ENCODE assay signal across 25 cellular contexts in the genomic region with DNA sequence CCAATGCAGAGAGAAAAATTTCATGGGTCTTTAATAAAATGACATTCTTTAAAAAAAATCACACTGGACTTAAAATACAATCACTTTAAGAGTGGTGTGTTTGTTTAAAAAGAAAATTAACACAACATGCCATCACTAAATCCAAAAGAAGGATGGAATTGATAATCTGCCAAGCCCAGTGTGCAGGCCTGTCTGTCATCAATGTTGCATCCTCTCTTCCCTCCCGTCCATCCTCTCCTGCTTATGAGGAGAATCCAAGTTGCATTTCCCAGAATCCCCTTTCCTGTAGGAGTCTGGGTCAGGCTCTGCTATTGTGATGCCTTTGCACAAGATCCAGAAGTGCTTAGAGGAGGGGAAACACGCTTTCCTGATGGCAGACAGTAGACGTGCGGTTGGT.
A peak's percentile ranks its signal among the peaks of the same experiment; 100 is the strongest.
DNase-seq lines count a peak whose midpoint lies in the region; ATAC-seq and TF ChIP-seq lines count a peak whose summit lies in the region.
"Had no signal": no experiment of that assay in that cellular context is flagged by ENCODE, and none has a peak within 500 bp of the region (broad histone marks: within the 10 kb centered on the region; RNA-seq: fewer than 3 reads in every experiment).

No MANE protein-coding gene starts in this region.

- CTCF ChIA-PET in AG04450 (lab: Charles Lee) = no interaction called here

- H3K27ac Mint-ChIP-seq in HFFc6 = peak overlapping the region; percentile 76; the same call in 1 of the 2 replicates
- H3K27ac Mint-ChIP-seq: activated CD8-positive, alpha-beta T cell treated with anti-CD3 and anti-CD28 coated beads, Interleukin-2, amount 10 ng/mL, durations not matched to agents 7 days and 5 days; activated naive CD8-positive, alpha-beta T cell treated with anti-CD3 and anti-CD28 coated beads for 36 hours; natural killer cell; T-helper 1 cell treated with Interleukin-12 subunit alpha and Interleukin-12 subunit beta and Interleukin-4 antibody, amounts not matched to agents 30 μg/mL and 1 μg/mL, for 36 hours had no signal

- H2AFZ ChIP-seq in Karpas-422 (ENCODE audit: low read length) = no peak overlapping the region

- POLR2A ChIA-PET in AG04450 (lab: Yijun Ruan, JAX) = no interaction called here

- peaks cover 50% of the 10 kb centered on the region for H3K4me1 Mint-ChIP-seq in HFFc6 (ENCODE audit: low read depth)
- H3K4me1 Mint-ChIP-seq: activated naive CD8-positive, alpha-beta T cell treated with anti-CD3 and anti-CD28 coated beads for 36 hours; natural killer cell had no signal

- H3K9me3 ChIP-seq in AG04450 (ENCODE audit: control insufficient read depth, insufficient read depth, low read length) (no peaks in the 10 kb centered on the region), Karpas-422 (ENCODE audit: low read length) (no peaks in the 10 kb centered on the region)
- H3K9me3 ChIP-seq: Caco-2, ovary had no signal

- H3K9me3 Mint-ChIP-seq in HFFc6 = no peaks in the 10 kb centered on the region; the same call in 1 of the 2 replicates
- H3K9me3 Mint-ChIP-seq: activated naive CD8-positive, alpha-beta T cell treated with anti-CD3 and anti-CD28 coated beads for 36 hours; natural killer cell had no signal

- H3K36me3 Mint-ChIP-seq in HFFc6 (ENCODE audit: low read depth) = peaks cover 24% of the 10 kb centered on the region
- H3K36me3 Mint-ChIP-seq: activated naive CD8-positive, alpha-beta T cell treated with anti-CD3 and anti-CD28 coated beads for 36 hours; natural killer cell had no signal

- H3K4me2 ChIP-seq in Karpas-422 (ENCODE audit: low read depth, low read length, poor library complexity, severe bottlenecking) = no peak overlapping the region

- H3K9me2 ChIP-seq in Karpas-422 (replicated peaks; ENCODE audit: insufficient read depth, low read length) = no peaks in the 10 kb centered on the region

- no peak overlapping the region for H3K9ac ChIP-seq in Karpas-422 (ENCODE audit: low read length)

- H3K27me3 ChIP-seq in AG04450 (ENCODE audit: control insufficient read depth, insufficient read depth, low read length) (no peaks in the 10 kb centered on the region), Karpas-422 (ENCODE audit: low read length) (no peaks in the 10 kb centered on the region)
- H3K27me3 ChIP-seq: ovary, spleen had no signal

- no peaks in the 10 kb centered on the region for H4K20me1 ChIP-seq in Karpas-422 (ENCODE audit: insufficient read depth, low read depth, low read length)

- H3K4me1 ChIP-seq in Karpas-422 (ENCODE audit: low read length) = no peaks in the 10 kb centered on the region
- H3K4me1 ChIP-seq: Caco-2, spleen had no signal

- H3K79me2 ChIP-seq in Karpas-422 (ENCODE audit: low read length) = no peaks in the 10 kb centered on the region

- H3K27ac ChIP-seq in AG04450 (ENCODE audit: low read depth, low read length) (peak overlapping the region; percentile 47), Karpas-422 (ENCODE audit: low read length) (no peak overlapping the region)
- H3K27ac ChIP-seq: ovary, spleen had no signal

- TF ChIP-seq CTCF in AG04450 (IDR thresholded peaks at IDR 0.05; ENCODE audit: low read depth, low read length) (no peak), HFFc6 (IDR thresholded peaks at IDR 0.05) (no peak)

- no peak overlapping the region for H3K4me3 Mint-ChIP-seq in HFFc6
- H3K4me3 Mint-ChIP-seq: activated CD8-positive, alpha-beta T cell treated with anti-CD3 and anti-CD28 coated beads, Interleukin-2, amount 10 ng/mL, durations not matched to agents 7 days and 5 days; activated naive CD8-positive, alpha-beta T cell treated with anti-CD3 and anti-CD28 coated beads for 36 hours; natural killer cell; T-helper 1 cell treated with Interleukin-12 subunit alpha and Interleukin-12 subunit beta and Interleukin-4 antibody, amounts not matched to agents 30 μg/mL and 1 μg/mL, for 36 hours had no signal

- H3K4me3 ChIP-seq in AG04450 (ENCODE audit: low read depth, low read length) (no peak overlapping the region), Karpas-422 (ENCODE audit: low read length) (no peak overlapping the region)
- H3K4me3 ChIP-seq: GM12878, ovary, spleen had no signal

- no peak for ATAC-seq in GM18868 (IDR thresholded peaks at IDR 0.05; ENCODE audit: unreplicated experiment)
- no peak for ATAC-seq in GM21619 (IDR thresholded peaks at IDR 0.05; ENCODE audit: unreplicated experiment)
- ATAC-seq: activated CD8-positive, alpha-beta T cell treated with anti-CD3 and anti-CD28 coated beads, Interleukin-2, amount 10 ng/mL, durations not matched to agents 7 days and 5 days; GM12878; natural killer cell had no signal

- DNase-seq in AG04450 (ENCODE audit: low read depth, low spot score) = no peak
- DNase-seq in HFFc6 = peak; percentile 41
- DNase-seq in amniotic epithelial cell (ENCODE audit: low read depth) = peak; percentile 14
- DNase-seq in myocyte (ENCODE audit: low read depth) = peak; percentile 5
- no peak for DNase-seq in SIG-M5 (lab: John Stamatoyannopoulos, UW)
- DNase-seq in Karpas-422 = no peak
- DNase-seq: activated CD4-positive, CD25-positive, alpha-beta regulatory T cell treated with anti-CD3 and anti-CD28 coated beads, Interleukin-2, amount 50 U/mL, for 72 hours; activated CD8-positive, alpha-beta T cell treated with anti-CD3 and anti-CD28 coated beads, Interleukin-2, amount 10 ng/mL, durations not matched to agents 7 days and 5 days; activated naive CD8-positive, alpha-beta T cell treated with anti-CD3 and anti-CD28 coated beads for 36 hours; C1 segment of cervical spinal cord; Caco-2; DND-41; midbrain; natural killer cell; NCI-H1092; NCI-H187 treated with DMSO at 0.1 percent for 48 hours; NCI-H2171 treated with DMSO at 0.1 percent for 48 hours; NCI-H524 treated with DMSO at 0.1 percent for 48 hours; ovary; spleen; stimulated activated CD4-positive, alpha-beta T cell treated with anti-CD3 and anti-CD28 coated beads, Interleukin-4, amount 100 ng/mL, for 1 hour had no signal

- no peaks in the 10 kb centered on the region for H3K27me3 Mint-ChIP-seq in HFFc6 (ENCODE audit: insufficient read depth)
- H3K27me3 Mint-ChIP-seq: activated naive CD8-positive, alpha-beta T cell treated with anti-CD3 and anti-CD28 coated beads for 36 hours had no signal

- H3K36me3 ChIP-seq in Karpas-422 (ENCODE audit: insufficient read depth, low read length) = no peaks in the 10 kb centered on the region
- H3K36me3 ChIP-seq: ovary, spleen had no signal

Comparison
In these comparisons a context has a peak if more than half of its experiments do, and no peak if none do; other contexts are left out.
1. DNase-seq: peak in HFFc6 (single experiment), amniotic epithelial cell (single experiment) and myocyte (single experiment); none in AG04450 (single experiment), SIG-M5 (single experiment) and Karpas-422 (single experiment).